9 cellular contexts compared by ENCODE assay signal in the genomic region with DNA sequence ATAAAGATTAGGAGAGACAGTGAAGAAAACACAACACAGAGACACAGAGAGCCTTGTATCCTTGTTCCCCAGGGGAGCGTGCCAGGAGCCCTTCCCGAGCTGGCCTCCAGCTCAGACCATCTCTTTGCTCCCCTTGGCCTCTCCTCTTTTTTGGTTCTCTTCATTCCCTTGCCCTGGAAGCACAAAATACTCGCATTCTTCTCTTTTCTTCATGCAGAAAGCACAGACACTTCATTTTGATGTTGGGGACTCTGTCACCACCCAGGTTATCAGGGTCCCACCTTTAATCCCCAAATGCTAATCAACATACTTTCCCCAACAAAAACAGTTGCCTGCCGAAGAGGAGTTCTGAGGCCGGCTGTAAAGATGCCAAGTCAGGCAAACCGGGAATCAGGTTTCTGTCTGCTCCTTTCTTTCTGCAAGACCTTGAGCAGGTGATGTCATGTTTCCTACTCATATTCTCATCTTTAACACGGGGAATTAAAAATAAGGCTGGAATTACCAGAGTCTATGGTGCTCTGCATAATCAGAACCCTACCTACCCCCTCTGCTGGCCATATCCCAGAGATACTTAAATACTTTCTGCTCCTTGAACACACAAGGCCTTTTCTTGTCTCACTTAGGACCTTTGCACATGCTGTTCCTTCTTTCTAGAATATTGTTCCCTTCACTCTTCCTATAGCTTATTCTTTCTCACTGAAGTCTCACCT. TPM values are rescaled to one million over a fixed set of nuclear protein-coding genes. Genes with fewer than 3 reads are reported as not detected.
DNase-seq lines count a peak whose midpoint lies in the region; ATAC-seq, FAIRE-seq and TF ChIP-seq lines count a peak whose summit lies in the region.
"Had no signal": no experiment of that assay in that cellular context is flagged by ENCODE, and none has a peak within 500 bp of the region (broad histone marks: within the 10 kb centered on the region; RNA-seq: fewer than 3 reads in every experiment).

No MANE protein-coding gene starts in this region.

- H3K9ac ChIP-seq in keratinocyte (ENCODE audit: control insufficient read depth, extremely low read depth, insufficient read depth, low read length): no peak overlapping the region

- no peak overlapping the region for H3K4me3 ChIP-seq in BJ (ENCODE audit: low read depth, low read length)
- no peak overlapping the region for H3K4me3 ChIP-seq in HL-60 (replicated peaks; ENCODE audit: insufficient read depth, low read length)
- no peak overlapping the region for H3K4me3 ChIP-seq in keratinocyte (ENCODE audit: control insufficient read depth in 2 of 3, extremely low read depth in 1 of 3, insufficient read depth in 2 of 3, low read depth in 1 of 3, low read length in 3 of 3)

- peaks cover 5% of the 10 kb centered on the region for H3K9me3 ChIP-seq in keratinocyte (ENCODE audit: control insufficient read depth, low read depth, low read length)

- H3K27ac ChIP-seq in HL-60 (replicated peaks) (no peak overlapping the region), keratinocyte (ENCODE audit: control insufficient read depth, insufficient read depth, low read length) (no peak overlapping the region)

- H3K36me3 ChIP-seq in BJ (ENCODE audit: control insufficient read depth, insufficient read depth, low read length) (no peaks in the 10 kb centered on the region), keratinocyte (ENCODE audit: control insufficient read depth in 2 of 2, extremely low read depth in 1 of 2, insufficient read depth in 2 of 2, low read length in 2 of 2) (no peaks in the 10 kb centered on the region)

- H4K20me1 ChIP-seq in keratinocyte (ENCODE audit: control insufficient read depth, extremely low read depth, insufficient read depth, low read length): no peaks in the 10 kb centered on the region

- no peak overlapping the region for H3K4me2 ChIP-seq in keratinocyte (ENCODE audit: control insufficient read depth, extremely low read depth, insufficient read depth, low read depth, low read length)

- no peaks in the 10 kb centered on the region for H3K4me1 ChIP-seq in keratinocyte (ENCODE audit: control insufficient read depth, extremely low read depth, insufficient read depth, low read length)

- ATAC-seq in SK-N-SH treated with all-trans-retinoic acid at 6 μM for 48 hours (peak; percentile 44; the same call in 1 of the 3 replicates), HG03280 (IDR thresholded peaks at IDR 0.05; ENCODE audit: unreplicated experiment) (no peak), GM18502 (IDR thresholded peaks at IDR 0.05; ENCODE audit: poor library complexity, unreplicated experiment) (no peak), HG02870 (IDR thresholded peaks at IDR 0.05; ENCODE audit: unreplicated experiment) (no peak)

- TF ChIP-seq CTCF in BJ (IDR thresholded peaks at IDR 0.05; ENCODE audit: insufficient read depth, low read depth, low read length): peak; percentile 58
- TF ChIP-seq CTCF in HL-60 (IDR thresholded peaks at IDR 0.05; ENCODE audit: insufficient read depth, low read length): peak; percentile 8
- peak; percentile 53 to 59 (median 53) for TF ChIP-seq CTCF in keratinocyte (optimal IDR thresholded peaks at IDR 0.05 in 1 of 3, IDR thresholded peaks at IDR 0.05 in 1 of 3, conservative IDR thresholded peaks at IDR 0.05 in 1 of 3; ENCODE audit: extremely low read depth in 1 of 3, insufficient read depth in 2 of 3, low read length in 3 of 3)

- DNase-seq in BJ (ENCODE audit: low read depth) (peak; percentile 0), HL-60 (ENCODE audit: low read depth in 1 of 2, low spot score in 1 of 2) (peak in 1 of 2 experiments; percentile 12), keratinocyte (ENCODE audit: low read depth, low spot score) (peak; percentile 52), NCI-H2029 treated with DMSO at 0.1 percent for 48 hours (lab: John Stamatoyannopoulos, UW) (no peak)

- no peaks in the 10 kb centered on the region for H3K9me1 ChIP-seq in keratinocyte (ENCODE audit: control insufficient read depth, extremely low read depth, insufficient read depth, low read length)

- CTCF ChIA-PET in BJ (lab: Yijun Ruan, JAX): interaction anchor here (0.8 to 6.7 kb wide), 12 partner anchors 10 to 195 kb away, joined by 3 to 74 read pairs (median 3); no protein-coding TSS in a partner anchor

- H3K79me2 ChIP-seq in keratinocyte (ENCODE audit: control insufficient read depth, insufficient read depth, low read length): no peaks in the 10 kb centered on the region

- H3K27me3 ChIP-seq in BJ (ENCODE audit: control insufficient read depth, insufficient read depth, low read length): no peaks in the 10 kb centered on the region
- H3K27me3 ChIP-seq in HL-60 (ENCODE audit: insufficient read depth, poor library complexity, severe bottlenecking): no peaks in the 10 kb centered on the region
- H3K27me3 ChIP-seq in keratinocyte (ENCODE audit: control insufficient read depth, extremely low read depth, insufficient read depth, low read length): no peaks in the 10 kb centered on the region

- FAIRE-seq in keratinocyte (lab: Jason Lieb, UNC): peak; percentile 73

- dilution Hi-C loops in keratinocyte (cut with MboI; ENCODE audit: extremely low pct_ligation_motif_present, low sequenced_read_pairs): no loop called here

- POLR2A ChIA-PET in BJ (lab: Charles Lee): no interaction called here

- no peak overlapping the region for H2AFZ ChIP-seq in keratinocyte (ENCODE audit: control insufficient read depth, low read length)

TF ChIP-seq in SK-N-SH treated with all-trans-retinoic acid at 6 μM for 48 hours, 23 proteins besides CTCF, POLR2A, EP300 and RAD21:
- TF ChIP-seq ZC3H10 (CRISPR knock-in tag; IDR thresholded peaks at IDR 0.05): no peak
- TF ChIP-seq ZNF70 (CRISPR knock-in tag; IDR thresholded peaks at IDR 0.05): no peak
- TF ChIP-seq, protein P1, sequence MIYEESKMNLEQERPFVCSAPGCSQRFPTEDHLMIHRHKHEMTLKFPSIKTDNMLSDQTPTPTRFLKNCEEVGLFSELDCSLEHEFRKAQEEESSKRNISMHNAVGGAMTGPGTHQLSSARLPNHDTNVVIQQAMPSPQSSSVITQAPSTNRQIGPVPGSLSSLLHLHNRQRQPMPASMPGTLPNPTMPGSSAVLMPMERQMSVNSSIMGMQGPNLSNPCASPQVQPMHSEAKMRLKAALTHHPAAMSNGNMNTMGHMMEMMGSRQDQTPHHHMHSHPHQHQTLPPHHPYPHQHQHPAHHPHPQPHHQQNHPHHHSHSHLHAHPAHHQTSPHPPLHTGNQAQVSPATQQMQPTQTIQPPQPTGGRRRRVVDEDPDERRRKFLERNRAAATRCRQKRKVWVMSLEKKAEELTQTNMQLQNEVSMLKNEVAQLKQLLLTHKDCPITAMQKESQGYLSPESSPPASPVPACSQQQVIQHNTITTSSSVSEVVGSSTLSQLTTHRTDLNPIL (CRISPR knock-in tag; IDR thresholded peaks at IDR 0.05; ENCODE audit: low read depth): no peak
- TF ChIP-seq TOX (CRISPR knock-in tag; IDR thresholded peaks at IDR 0.05; ENCODE audit: borderline replicate concordance): no peak
- TF ChIP-seq PPARA (CRISPR knock-in tag; IDR thresholded peaks at IDR 0.05; ENCODE audit: borderline replicate concordance): no peak
- TF ChIP-seq, protein P2, sequence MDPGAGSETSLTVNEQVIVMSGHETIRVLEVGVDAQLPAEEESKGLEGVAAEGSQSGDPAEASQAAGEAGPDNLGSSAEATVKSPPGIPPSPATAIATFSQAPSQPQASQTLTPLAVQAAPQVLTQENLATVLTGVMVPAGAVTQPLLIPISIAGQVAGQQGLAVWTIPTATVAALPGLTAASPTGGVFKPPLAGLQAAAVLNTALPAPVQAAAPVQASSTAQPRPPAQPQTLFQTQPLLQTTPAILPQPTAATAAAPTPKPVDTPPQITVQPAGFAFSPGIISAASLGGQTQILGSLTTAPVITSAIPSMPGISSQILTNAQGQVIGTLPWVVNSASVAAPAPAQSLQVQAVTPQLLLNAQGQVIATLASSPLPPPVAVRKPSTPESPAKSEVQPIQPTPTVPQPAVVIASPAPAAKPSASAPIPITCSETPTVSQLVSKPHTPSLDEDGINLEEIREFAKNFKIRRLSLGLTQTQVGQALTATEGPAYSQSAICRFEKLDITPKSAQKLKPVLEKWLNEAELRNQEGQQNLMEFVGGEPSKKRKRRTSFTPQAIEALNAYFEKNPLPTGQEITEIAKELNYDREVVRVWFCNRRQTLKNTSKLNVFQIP (CRISPR knock-in tag; IDR thresholded peaks at IDR 0.05; ENCODE audit: borderline replicate concordance, low read depth): no peak
- TF ChIP-seq, protein P3, sequence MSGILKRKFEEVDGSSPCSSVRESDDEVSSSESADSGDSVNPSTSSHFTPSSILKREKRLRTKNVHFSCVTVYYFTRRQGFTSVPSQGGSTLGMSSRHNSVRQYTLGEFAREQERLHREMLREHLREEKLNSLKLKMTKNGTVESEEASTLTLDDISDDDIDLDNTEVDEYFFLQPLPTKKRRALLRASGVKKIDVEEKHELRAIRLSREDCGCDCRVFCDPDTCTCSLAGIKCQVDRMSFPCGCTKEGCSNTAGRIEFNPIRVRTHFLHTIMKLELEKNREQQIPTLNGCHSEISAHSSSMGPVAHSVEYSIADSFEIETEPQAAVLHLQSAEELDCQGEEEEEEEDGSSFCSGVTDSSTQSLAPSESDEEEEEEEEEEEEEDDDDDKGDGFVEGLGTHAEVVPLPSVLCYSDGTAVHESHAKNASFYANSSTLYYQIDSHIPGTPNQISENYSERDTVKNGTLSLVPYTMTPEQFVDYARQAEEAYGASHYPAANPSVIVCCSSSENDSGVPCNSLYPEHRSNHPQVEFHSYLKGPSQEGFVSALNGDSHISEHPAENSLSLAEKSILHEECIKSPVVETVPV (CRISPR knock-in tag; IDR thresholded peaks at IDR 0.05): no peak
- no peak for TF ChIP-seq GLIS3 (CRISPR knock-in tag; IDR thresholded peaks at IDR 0.05)
- no peak for TF ChIP-seq ZFP3 (CRISPR knock-in tag; IDR thresholded peaks at IDR 0.05)
- TF ChIP-seq ISL1 (CRISPR knock-in tag; IDR thresholded peaks at IDR 0.05): no peak
- TF ChIP-seq CSDC2 (CRISPR knock-in tag; IDR thresholded peaks at IDR 0.05): no peak
TF ChIP-seq in SK-N-SH treated with all-trans-retinoic acid at 6 μM for 48 hours: peak in this region for 0.

RNA-seq across cellular contexts. Expression of a gene that starts 21.7 kb away (rescaled TPM):
- polyA plus RNA-seq in BJ (2011; rRNA removed) (not detected in 2 replicates), keratinocyte (not detected in 3 replicates)
- not detected in 2 replicates for polyA minus RNA-seq in BJ (2011; rRNA and poly(A)+ RNA removed)
- polyA plus RNA-seq in keratinocyte (2011; ENCODE audit: low read depth): not detected
- not detected in 2 replicates for polyA plus RNA-seq in keratinocyte (2011; cell fraction: cytosol; rRNA removed)
- not detected in 2 replicates for polyA plus RNA-seq in keratinocyte (2011; cell fraction: nucleus; rRNA removed)
- not detected in 2 replicates for polyA plus RNA-seq in keratinocyte (2012; ENCODE audit: low replicate concordance)
- not detected in 3 replicates for polyA minus RNA-seq in keratinocyte
- not detected for polyA minus RNA-seq in keratinocyte (2011; cell fraction: cytosol; rRNA and poly(A)+ RNA removed)
- polyA minus RNA-seq in keratinocyte (2011; cell fraction: nucleus; rRNA and poly(A)+ RNA removed): not detected in 2 replicates
- polyA plus RNA-seq: IgD-negative memory B cell had no signal

Comparison
In these comparisons a context has a peak if more than half of its experiments do, and no peak if none do; other contexts are left out.
1. CTCF ChIP-seq: peak in every context shown above with its lines; median percentile 58 in BJ; 53 in keratinocyte; 8 in HL-60.